ENCODE assay signal across 17 cellular contexts in the genomic region with DNA sequence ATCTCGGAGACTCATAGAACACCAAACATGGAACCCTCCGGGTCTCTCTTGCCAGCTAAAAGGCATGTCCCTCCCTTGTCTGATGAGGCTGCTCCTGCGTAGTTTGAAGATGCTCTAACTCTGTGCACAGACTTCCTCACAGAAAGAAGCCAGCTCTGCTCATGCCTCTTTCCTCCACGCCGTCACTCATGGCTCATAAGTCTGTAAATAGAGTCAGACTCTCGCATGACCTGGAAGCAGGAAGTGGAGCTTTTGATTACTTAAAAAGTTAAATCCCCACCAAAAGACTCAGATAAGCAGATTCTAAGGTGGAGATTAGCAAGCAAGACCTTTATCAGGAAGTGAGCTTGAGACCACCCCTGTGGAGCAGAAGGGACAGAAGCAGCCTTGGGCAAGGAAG.
DNase-seq lines count a peak whose midpoint lies in the region; TF ChIP-seq lines count a peak whose summit lies in the region.
"Had no signal": no experiment of that assay in that cellular context is flagged by ENCODE, and none has a peak within 500 bp of the region (broad histone marks: within the 10 kb centered on the region; RNA-seq: fewer than 3 reads in every experiment).

No MANE protein-coding gene starts in this region.

- TF ChIP-seq CTCF in A673 (conservative IDR thresholded peaks at IDR 0.05; ENCODE audit: low read depth, low read length) (no peak), endodermal cell (conservative IDR thresholded peaks at IDR 0.05) (no peak), dorsolateral prefrontal cortex (IDR thresholded peaks at IDR 0.05 in 54 of 56, conservative IDR thresholded peaks at IDR 0.05 in 2 of 56; ENCODE audit: low read depth in 1 of 56, partially characterized antibody in 56 of 56) (no peak)

- H3K4me3 ChIP-seq in A673 (ENCODE audit: low read depth, low read length, poor library complexity, severe bottlenecking) (no peak overlapping the region), SJCRH30 (no peak overlapping the region), endodermal cell (ENCODE audit: low read length) (no peak overlapping the region), dorsolateral prefrontal cortex (no peak overlapping the region)
- no peak overlapping the region for H3K4me3 ChIP-seq in CD4-positive, alpha-beta memory T cell (ENCODE audit: low read length in 2 of 2)
- H3K4me3 ChIP-seq: MG63 had no signal

- H3K27ac ChIP-seq in A673 (ENCODE audit: low read depth, low read length, poor library complexity, severe bottlenecking) (no peak overlapping the region), SJCRH30 (peak overlapping the region; percentile 99), endodermal cell (ENCODE audit: low read depth, low read length) (no peak overlapping the region), dorsolateral prefrontal cortex (no peak overlapping the region)
- H3K27ac ChIP-seq in CD4-positive, alpha-beta memory T cell (ENCODE audit: low read depth, low read length), result no peak overlapping the region

- H3K9me3 Mint-ChIP-seq in CD4-positive, alpha-beta memory T cell, result peaks cover 0 to 3% (median 0%) of the 10 kb centered on the region in 8 donors
- peaks cover 22% of the 10 kb centered on the region for H3K9me3 Mint-ChIP-seq in endodermal cell
- H3K9me3 Mint-ChIP-seq: H9 had no signal

- BruUV-seq in A673 (replicated peaks; lab: Mats Ljungman, UMichigan), result no TSS peak

- DNase-seq in A673 (ENCODE audit: low spot score), result peak; percentile 37
- no peak for DNase-seq in CD4-positive, alpha-beta memory T cell
- no peak for DNase-seq in SJCRH30
- no peak for DNase-seq in endodermal cell
- no peak for DNase-seq in dorsolateral prefrontal cortex
- DNase-seq in NCI-H187 treated with DMSO at 0.1 percent for 48 hours (lab: John Stamatoyannopoulos, UW), result no peak
- DNase-seq in NCI-H187 (lab: John Stamatoyannopoulos, UW), result no peak
- DNase-seq in erythroblast (lab: John Stamatoyannopoulos, UW), result no peak
- DNase-seq: DMS 273 treated with DMSO at 0.1 percent for 48 hours; H9; MG63; NCI-H1417 treated with DMSO at 0.1 percent for 48 hours; NCI-H2081; NCI-H526; NK-92 treated with Interleukin-12 subunit alpha and Interleukin-12 subunit beta, amount 100 ng/mL, for 24 hours; PC-3 had no signal

- H3K27me3 ChIP-seq in A673 (replicated peaks; ENCODE audit: insufficient read depth, low read depth, low read length, poor library complexity), result no peaks in the 10 kb centered on the region
- H3K27me3 ChIP-seq in CD4-positive, alpha-beta memory T cell (ENCODE audit: insufficient read depth, low read length), result no peaks in the 10 kb centered on the region
- H3K27me3 ChIP-seq in SJCRH30, result no peaks in the 10 kb centered on the region
- no peaks in the 10 kb centered on the region for H3K27me3 ChIP-seq in endodermal cell (ENCODE audit: control insufficient read depth, insufficient read depth, low read length, poor library complexity, severe bottlenecking)
- H3K27me3 ChIP-seq in dorsolateral prefrontal cortex, result peaks cover 0 to 4% (median 0%) of the 10 kb centered on the region in 45 donors
- H3K27me3 ChIP-seq: MG63 had no signal

- no peaks in the 10 kb centered on the region for H3K36me3 Mint-ChIP-seq in CD4-positive, alpha-beta memory T cell
- H3K36me3 Mint-ChIP-seq in endodermal cell (ENCODE audit: low read depth), result no peaks in the 10 kb centered on the region

- no peaks in the 10 kb centered on the region for H3K9me3 ChIP-seq in A673 (ENCODE audit: low read depth, low read length, poor library complexity, severe bottlenecking)
- no peaks in the 10 kb centered on the region for H3K9me3 ChIP-seq in CD4-positive, alpha-beta memory T cell (ENCODE audit: control insufficient read depth in 1 of 2, low read length in 2 of 2)
- H3K9me3 ChIP-seq in SJCRH30 (replicated peaks), result 0 out of 2 replicates have a peak, but pooled peaks cover 4% of the 10 kb centered on the region
- peaks cover 13% of the 10 kb centered on the region for H3K9me3 ChIP-seq in endodermal cell (ENCODE audit: control insufficient read depth, low read length)
- H3K9me3 ChIP-seq: MG63 had no signal

- no peak overlapping the region for H3K9ac ChIP-seq in endodermal cell (ENCODE audit: extremely low read depth, low read length, poor library complexity, severe bottlenecking)

- H3K4me1 ChIP-seq in A673 (ENCODE audit: insufficient read depth, low read length, poor library complexity, severe bottlenecking) (peaks cover 11% of the 10 kb centered on the region), SJCRH30 (peaks cover 44% of the 10 kb centered on the region), endodermal cell (ENCODE audit: control insufficient read depth, insufficient read depth, low read length) (peaks cover 7% of the 10 kb centered on the region)
- H3K4me1 ChIP-seq in CD4-positive, alpha-beta memory T cell (ENCODE audit: insufficient read depth, low read length), result peaks cover 70% of the 10 kb centered on the region

- WGBS in endodermal cell (ENCODE audit: insufficient coverage in 1 of 2, insufficient read length in 1 of 2), 2 experiments, result 83 to 96% methylated on average over 6 of the region's 6 CpGs

- no peaks in the 10 kb centered on the region for H3K36me3 ChIP-seq in A673 (ENCODE audit: insufficient read depth, low read length, poor library complexity, severe bottlenecking)
- no peaks in the 10 kb centered on the region for H3K36me3 ChIP-seq in CD4-positive, alpha-beta memory T cell (ENCODE audit: insufficient read depth, low read length)
- H3K36me3 ChIP-seq in SJCRH30, result no peaks in the 10 kb centered on the region
- H3K36me3 ChIP-seq in endodermal cell (ENCODE audit: control insufficient read depth, insufficient read depth, low read length), result no peaks in the 10 kb centered on the region
- H3K36me3 ChIP-seq: MG63 had no signal

- H3K4me1 Mint-ChIP-seq in CD4-positive, alpha-beta memory T cell, result peaks cover 49 to 77% (median 60%) of the 10 kb centered on the region in 4 donors
- H3K4me1 Mint-ChIP-seq in endodermal cell, result peaks cover 31% of the 10 kb centered on the region
- H3K4me1 Mint-ChIP-seq: B cell had no signal

- peaks cover 0 to 1% of the 10 kb centered on the region in 2 donors for H3K27me3 Mint-ChIP-seq in CD4-positive, alpha-beta memory T cell
- H3K27me3 Mint-ChIP-seq in endodermal cell (ENCODE audit: insufficient read depth), result peaks cover 18% of the 10 kb centered on the region

- no peak for TF ChIP-seq POLR2A in erythroblast (IDR thresholded peaks at IDR 0.05; ENCODE audit: low read length)

- POLR2A ChIA-PET in A673 (lab: Charles Lee; ENCODE audit: low non-redundant PET), result interaction anchor here (0.5 kb wide), 1 partner anchor 447 kb away, joined by 3 read pairs; no protein-coding TSS in a partner anchor
- POLR2A ChIA-PET in CD4-positive, alpha-beta memory T cell (lab: Charles Lee; ENCODE audit: partially characterized antibody), result interaction anchor here (6.7 kb wide), 1 partner anchor 8 kb away, joined by 79 read pairs; no protein-coding TSS in a partner anchor

- intact Hi-C loops in A673 (cut with micrococcal nuclease; ENCODE audit: unreplicated experiment) (no loop called here), dorsolateral prefrontal cortex (cut with DNase I) (no loop called here)
- intact Hi-C loops in CD4-positive, alpha-beta memory T cell (cut with micrococcal nuclease), result no loop called here

- peak overlapping the region in 3 of 8 donors; percentile 30 to 72 (median 44) for H3K4me3 Mint-ChIP-seq in CD4-positive, alpha-beta memory T cell
- no peak overlapping the region for H3K4me3 Mint-ChIP-seq in endodermal cell
- H3K4me3 Mint-ChIP-seq: B cell, H9 had no signal

- H3K27ac Mint-ChIP-seq in CD4-positive, alpha-beta memory T cell, result peak overlapping the region; percentile 29 to 97 (median 76)
- peak overlapping the region; percentile 66 for H3K27ac Mint-ChIP-seq in endodermal cell
- H3K27ac Mint-ChIP-seq: B cell, H9 had no signal

- CTCF ChIA-PET in A673 (lab: Charles Lee), result no interaction called here
- CTCF ChIA-PET in CD4-positive, alpha-beta memory T cell (lab: Charles Lee; ENCODE audit: partially characterized antibody), result interaction anchor here (1.1 to 4.2 kb wide), 4 partner anchors 8 to 57 kb away, joined by 3 to 33 read pairs (median 12); no protein-coding TSS in a partner anchor
